ENCODE assay signal across 1 cellular context in genomic region chr11:65308281-65308891, GRCh38.
TF ChIP-seq lines count a peak whose summit lies in the region.

No MANE protein-coding gene starts in this region.

TF ChIP-seq in H1, 55 proteins besides CTCF, POLR2A, EP300 and RAD21:
- TF ChIP-seq TAF1 (IDR thresholded peaks at IDR 0.05; ENCODE audit: low read depth, low read length) (no peak), SIRT6 (IDR thresholded peaks at IDR 0.05; ENCODE audit: low read length) (no peak), POLR2AphosphoS5 (IDR thresholded peaks at IDR 0.05; ENCODE audit: low read depth, low read length) (peak; percentile 42; the same call in 1 of the 2 replicates), CBX8 (IDR thresholded peaks at IDR 0.05; ENCODE audit: borderline replicate concordance, low read depth, low read length) (no peak), SIN3A (conservative IDR thresholded peaks at IDR 0.05 in 1 of 2, IDR thresholded peaks at IDR 0.05 in 1 of 2; ENCODE audit: low read depth in 1 of 2, low read length in 2 of 2) (no peak), SP4 (IDR thresholded peaks at IDR 0.05; ENCODE audit: low read length) (no peak), SIX5 (IDR thresholded peaks at IDR 0.05; ENCODE audit: low read depth, low read length) (no peak)
